ENCODE assay signal across 8 cellular contexts in the genomic region with DNA sequence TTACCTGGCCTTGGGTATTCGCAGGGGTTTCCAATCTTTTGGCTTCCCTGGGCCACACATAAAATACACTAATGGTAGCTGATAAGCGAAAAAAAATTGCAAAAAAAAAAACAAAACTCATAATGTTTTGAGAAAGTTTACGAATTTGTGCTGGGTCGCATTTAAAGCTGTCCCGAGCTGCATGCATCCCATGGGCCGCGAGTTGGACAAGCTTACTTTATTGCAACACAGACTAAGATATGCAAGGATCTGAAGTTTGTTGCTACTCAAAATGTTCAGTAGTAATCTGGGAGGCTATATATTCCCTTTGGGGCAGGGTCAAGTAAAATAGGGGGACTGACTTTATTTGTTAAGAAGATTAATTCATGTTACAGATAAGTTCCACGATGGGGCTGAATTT.
"Had no signal": no experiment of that assay in that cellular context is flagged by ENCODE, and none has a peak within 500 bp of the region (broad histone marks: within the 10 kb centered on the region; RNA-seq: fewer than 3 reads in every experiment).

No MANE protein-coding gene starts in this region.

- H3K4me1 ChIP-seq: HAP-1 had no signal

- H3K4me3 ChIP-seq: GM23248, HAP-1 had no signal

- H3K9ac ChIP-seq: GM23248 had no signal

- H2AFZ ChIP-seq: GM23248 had no signal

- H3K36me3 ChIP-seq: HAP-1 had no signal

- H3K27ac Mint-ChIP-seq: H9, HFFc6 had no signal

- H3K4me3 Mint-ChIP-seq: H9, HFFc6 had no signal

- H3K27ac ChIP-seq: GM23248 had no signal

- H3K9me3 Mint-ChIP-seq: HFFc6 had no signal

- DNase-seq: GM23248, GOT3, H7, H9, HCEC 1CT, HFFc6 had no signal

- ATAC-seq: HCT116 had no signal

- H3K9me3 ChIP-seq: HAP-1 had no signal
